Comparison of ENCODE assay signal across 19 cellular contexts in genomic region chr10:104391150-104391968, GRCh38. TPM values are rescaled to one million over a fixed set of nuclear protein-coding genes. Genes with fewer than 3 reads are reported as not detected.
DNase-seq lines count a peak whose midpoint lies in the region; ATAC-seq and TF ChIP-seq lines count a peak whose summit lies in the region.
"Had no signal": no experiment of that assay in that cellular context is flagged by ENCODE, and none has a peak within 500 bp of the region (broad histone marks: within the 10 kb centered on the region; RNA-seq: fewer than 3 reads in every experiment).

No MANE protein-coding gene starts in this region.

- H3K36me3 Mint-ChIP-seq in activated T-cell treated with anti-CD3 and anti-CD28 coated beads, Interleukin-2, amount 50 U/mL, for 72 hours (ENCODE audit: insufficient read depth in 2 of 2), result no peaks in the 10 kb centered on the region

- no peaks in the 10 kb centered on the region for H3K9me3 ChIP-seq in upper lobe of right lung
- H3K9me3 ChIP-seq: heart right ventricle had no signal

- H3K27me3 Mint-ChIP-seq in activated T-cell treated with anti-CD3 and anti-CD28 coated beads, Interleukin-2, amount 50 U/mL, for 72 hours (ENCODE audit: low read depth), result peaks cover 13% of the 10 kb centered on the region

- TF ChIP-seq CTCF in RWPE1 (conservative IDR thresholded peaks at IDR 0.05; ENCODE audit: low read depth) (no peak), fibroblast of pulmonary artery (IDR thresholded peaks at IDR 0.05; ENCODE audit: low read length, missing control alignments) (no peak), upper lobe of right lung (IDR thresholded peaks at IDR 0.05) (no peak)

- H3K4me3 Mint-ChIP-seq in activated T-cell treated with anti-CD3 and anti-CD28 coated beads, Interleukin-2, amount 50 U/mL, for 72 hours, result peak overlapping the region in 1 of 2 donors; percentile 63
- H3K4me3 Mint-ChIP-seq: nephron progenitor cell, T-helper 17 cell had no signal

- H3K36me3 ChIP-seq in upper lobe of right lung, result no peaks in the 10 kb centered on the region
- H3K36me3 ChIP-seq: heart right ventricle had no signal

- peaks cover 6% of the 10 kb centered on the region for H3K27me3 ChIP-seq in upper lobe of right lung
- H3K27me3 ChIP-seq: heart right ventricle had no signal

- intact Hi-C loops in upper lobe of right lung (cut with DNase I), result no loop called here

- no peak overlapping the region for H3K4me3 ChIP-seq in fibroblast of pulmonary artery (replicated peaks; ENCODE audit: low read depth, low read length)
- H3K4me3 ChIP-seq in upper lobe of right lung, result no peak overlapping the region
- H3K4me3 ChIP-seq: heart right ventricle had no signal

- no peaks in the 10 kb centered on the region for H3K9me3 Mint-ChIP-seq in activated T-cell treated with anti-CD3 and anti-CD28 coated beads, Interleukin-2, amount 50 U/mL, for 72 hours
- H3K9me3 Mint-ChIP-seq: nephron progenitor cell had no signal

- peak; percentile 50 to 73 for ATAC-seq in activated T-cell treated with anti-CD3 and anti-CD28 coated beads, Interleukin-2, amount 50 U/mL, for 72 hours (replicated peaks in 1 of 2)
- peak; percentile 75 for ATAC-seq in upper lobe of right lung
- ATAC-seq: heart right ventricle, left ventricle myocardium superior, right cardiac atrium, Right ventricle myocardium inferior, T-helper 17 cell had no signal

- POLR2A ChIA-PET in RWPE1 (lab: Yijun Ruan, JAX; ENCODE audit: low non-redundant PET), result no interaction called here

- peak overlapping the region; percentile 14 for H3K27ac Mint-ChIP-seq in activated T-cell treated with anti-CD3 and anti-CD28 coated beads, Interleukin-2, amount 50 U/mL, for 72 hours
- H3K27ac Mint-ChIP-seq: nephron progenitor cell, T-helper 17 cell had no signal

- no peak overlapping the region for H3K27ac ChIP-seq in RWPE1
- H3K27ac ChIP-seq in upper lobe of right lung, result no peak overlapping the region
- H3K27ac ChIP-seq: heart right ventricle had no signal

- peak; percentile 1 to 21 for DNase-seq in activated T-cell treated with anti-CD3 and anti-CD28 coated beads, Interleukin-2, amount 50 U/mL, for 72 hours
- DNase-seq in activated T-cell treated with anti-CD3 and anti-CD28 coated beads for 4 hours (no peak), RWPE1 (ENCODE audit: low spot score) (peak; percentile 79), fibroblast of pulmonary artery (ENCODE audit: low read depth) (peak; percentile 12), upper lobe of right lung (no peak), C1 segment of cervical spinal cord (lab: John Stamatoyannopoulos, UW) (no peak), ecto neural progenitor cell (ENCODE audit: low spot score) (no peak), NCI-H524 (lab: John Stamatoyannopoulos, UW) (no peak)
- DNase-seq: activated CD8-positive, alpha-beta memory T cell treated with anti-CD3 and anti-CD28 coated beads, Interleukin-2, amount 50 U/mL, for 48 hours; heart right ventricle; KG1; left ventricle myocardium superior; NCI-H1694 treated with DMSO at 0.1 percent for 48 hours; NCI-H526 treated with DMSO at 0.1 percent for 48 hours; nephron progenitor cell; right cardiac atrium; stimulated activated CD4-positive, alpha-beta T cell treated with anti-CD3 and anti-CD28 coated beads, Interleukin-2, amount 100 ng/mL, for 48 hours; T-helper 17 cell had no signal

- CTCF ChIA-PET in RWPE1 (lab: Yijun Ruan, JAX), result interaction anchor here (0.8 kb wide), 1 partner anchor 38 kb away, joined by 3 read pairs; the partner anchor contains the start of gene CFAP58

- H3K4me1 Mint-ChIP-seq in activated T-cell treated with anti-CD3 and anti-CD28 coated beads, Interleukin-2, amount 50 U/mL, for 72 hours (ENCODE audit: low read depth), result peaks cover 17% of the 10 kb centered on the region
- H3K4me1 Mint-ChIP-seq: nephron progenitor cell had no signal

- H3K4me1 ChIP-seq in upper lobe of right lung, result no peaks in the 10 kb centered on the region

RNA-seq across cellular contexts. Expression of gene CFAP58, which starts 37.7 kb away (rescaled TPM):
- 1 to 10 TPM in 1 of 2 donors, under 1 TPM in 1; 0.72 to 1.1 TPM for total RNA-seq in activated T-cell treated with anti-CD3 and anti-CD28 coated beads, Interleukin-2, amount 50 U/mL, for 72 hours
- 0.14 TPM for total RNA-seq in upper lobe of right lung
- total RNA-seq: T-helper 17 cell had no signal

RNA-seq across cellular contexts. Expression of gene ITPRIP, which starts 53.1 kb away (rescaled TPM):
- total RNA-seq in activated T-cell treated with anti-CD3 and anti-CD28 coated beads, Interleukin-2, amount 50 U/mL, for 72 hours, result 10 to 100 TPM; 27.8 to 29.7 TPM
- 34.4 TPM for total RNA-seq in upper lobe of right lung

Comparison
In these comparisons a context has a peak if more than half of its experiments do, and no peak if none do; other contexts are left out.
1. DNase-seq: peak in activated T-cell treated with anti-CD3 and anti-CD28 coated beads, Interleukin-2, amount 50 U/mL, for 72 hours (2 of 2), RWPE1 (single experiment) and fibroblast of pulmonary artery (single experiment); none in activated T-cell treated with anti-CD3 and anti-CD28 coated beads for 4 hours (single experiment), upper lobe of right lung (single experiment), C1 segment of cervical spinal cord (0 of 14), ecto neural progenitor cell (single experiment) and NCI-H524 (0 of 2).